ENCODE assay signal across 8 cellular contexts in genomic region chr7:102671311-102671959, GRCh38. TPM values are rescaled to one million over a fixed set of nuclear protein-coding genes. Genes with fewer than 3 reads are reported as not detected.
A peak's percentile ranks its signal among the peaks of the same experiment; 100 is the strongest.
DNase-seq lines count a peak whose midpoint lies in the region; ATAC-seq and TF ChIP-seq lines count a peak whose summit lies in the region.
"Not testable (repeated sequence)": the region's sequence is repeated elsewhere in the genome, so short reads cannot be mapped to it uniquely, and the experiment has no call there.

POLR2J2 (minus strand) TSS chr7:102671663; CDS start chr7:102671601, 62 bp downstream.

- H3K27ac Mint-ChIP-seq in activated naive CD8-positive, alpha-beta T cell treated with anti-CD3 and anti-CD28 coated beads, Interleukin-2, amount 50 U/mL, for 24 hours: not testable (repeated sequence)
- H3K27ac Mint-ChIP-seq in nephron: peak within 1 kb of the TSS; percentile 50 to 82 (median 78)

- not testable (repeated sequence) for H3K36me3 ChIP-seq in OCI-LY3 (replicated peaks; ENCODE audit: low read depth, low read length); upper lobe of right lung

- not testable (repeated sequence) for H3K4me3 Mint-ChIP-seq in activated naive CD8-positive, alpha-beta T cell treated with anti-CD3 and anti-CD28 coated beads, Interleukin-2, amount 50 U/mL, for 24 hours
- peak within 1 kb of the TSS; percentile 82 to 84 (median 84) for H3K4me3 Mint-ChIP-seq in nephron

- H3K27me3 Mint-ChIP-seq in activated naive CD8-positive, alpha-beta T cell treated with anti-CD3 and anti-CD28 coated beads, Interleukin-2, amount 50 U/mL, for 24 hours; nephron (ENCODE audit: low read depth): not testable (repeated sequence)

- not testable (repeated sequence) for H3K79me2 ChIP-seq in OCI-LY3 (ENCODE audit: low read length)

- not testable (repeated sequence) for H3K27me3 ChIP-seq in OCI-LY3 (ENCODE audit: low read depth, low read length); upper lobe of right lung

- not testable (repeated sequence) for H3K36me3 Mint-ChIP-seq in activated naive CD8-positive, alpha-beta T cell treated with anti-CD3 and anti-CD28 coated beads, Interleukin-2, amount 50 U/mL, for 24 hours (ENCODE audit: low read depth); nephron (ENCODE audit: low read depth)

- H3K9me3 Mint-ChIP-seq in activated naive CD8-positive, alpha-beta T cell treated with anti-CD3 and anti-CD28 coated beads, Interleukin-2, amount 50 U/mL, for 24 hours; nephron: not testable (repeated sequence)

- intact Hi-C loops in upper lobe of right lung (cut with DNase I): not testable (repeated sequence)

- not testable (repeated sequence) for H3K4me2 ChIP-seq in OCI-LY3 (ENCODE audit: low read length)

- peak within 1 kb of the TSS; percentile 64 for H3K4me3 ChIP-seq in OCI-LY3 (ENCODE audit: low read length)
- H3K4me3 ChIP-seq in fibroblast of villous mesenchyme (ENCODE audit: low read depth, low read length): peak within 1 kb of the TSS; percentile 33
- peak within 1 kb of the TSS; percentile 42 for H3K4me3 ChIP-seq in upper lobe of right lung

- H4K20me1 ChIP-seq in OCI-LY3 (ENCODE audit: insufficient read depth, low read length): not testable (repeated sequence)

- ATAC-seq in GM21381 (IDR thresholded peaks at IDR 0.05; ENCODE audit: unreplicated experiment): peak; percentile 70
- ATAC-seq in HG03066 (IDR thresholded peaks at IDR 0.05; ENCODE audit: low read depth, unreplicated experiment): peak; percentile 69
- ATAC-seq in activated naive CD8-positive, alpha-beta T cell treated with anti-CD3 and anti-CD28 coated beads, Interleukin-2, amount 50 U/mL, for 24 hours: peak; percentile 62
- peak; percentile 86 for ATAC-seq in upper lobe of right lung

- H3K4me1 ChIP-seq in OCI-LY3 (ENCODE audit: low read length); upper lobe of right lung: not testable (repeated sequence)

- H3K9ac ChIP-seq in OCI-LY3 (ENCODE audit: low read length): peak within 1 kb of the TSS; percentile 30; the same call in 1 of the 2 replicates

- not testable (repeated sequence) for H3K9me3 ChIP-seq in OCI-LY3 (ENCODE audit: insufficient read depth, low read length); upper lobe of right lung

- not testable (repeated sequence) for H3K27ac ChIP-seq in OCI-LY3 (ENCODE audit: low read length); upper lobe of right lung

- TF ChIP-seq CTCF in GM12873 (IDR thresholded peaks at IDR 0.05; ENCODE audit: insufficient read depth, low read depth, low read length, missing control alignments) (peak; percentile 13), nephron (IDR thresholded peaks at IDR 0.05; ENCODE audit: unreplicated experiment in 3 of 3) (peak in 1 of 3 experiments; percentile 10)
- not testable (repeated sequence) for TF ChIP-seq CTCF in OCI-LY3 (IDR thresholded peaks at IDR 0.05; ENCODE audit: low read depth, low read length); fibroblast of villous mesenchyme (IDR thresholded peaks at IDR 0.05; ENCODE audit: insufficient read depth, low read depth, low read length); upper lobe of right lung (IDR thresholded peaks at IDR 0.05)

- not testable (repeated sequence) for DNase-seq in activated naive CD8-positive, alpha-beta T cell treated with anti-CD3 and anti-CD28 coated beads, Interleukin-2, amount 50 U/mL, for 24 hours
- DNase-seq in fibroblast of villous mesenchyme (ENCODE audit: low read depth) (peak; percentile 37), upper lobe of right lung (peak; percentile 92)

- not testable (repeated sequence) for H3K4me1 Mint-ChIP-seq in activated naive CD8-positive, alpha-beta T cell treated with anti-CD3 and anti-CD28 coated beads, Interleukin-2, amount 50 U/mL, for 24 hours; nephron

- not testable (repeated sequence) for H2AFZ ChIP-seq in OCI-LY3 (ENCODE audit: low read depth, low read length)

RNA-seq across cellular contexts. Expression of gene POLR2J2, which starts in this region (rescaled TPM):
- total RNA-seq in fibroblast of villous mesenchyme (4.8 and 8.2 TPM in 2 replicates), upper lobe of right lung (14.1 TPM)
